In genomic region chr7:116955801-116956514, GRCh38 we compare ENCODE assay signal across 1 cellular context.
TF ChIP-seq lines count a peak whose summit lies in the region.

No MANE protein-coding gene starts in this region.

TF ChIP-seq in HepG2, 621 proteins besides CTCF, POLR2A, EP300 and RAD21 (continued from another document):
- TF ChIP-seq HIC2 (CRISPR knock-in tag; IDR thresholded peaks at IDR 0.05; ENCODE audit: low read depth) (no peak), ETV5 (CRISPR knock-in tag; IDR thresholded peaks at IDR 0.05; ENCODE audit: borderline replicate concordance) (no peak), SIN3B (IDR thresholded peaks at IDR 0.05; ENCODE audit: low read length) (no peak)
